In genomic region chr3:135393159-135393558, GRCh38 we compare ENCODE assay signal across 24 cellular contexts.
DNase-seq lines count a peak whose midpoint lies in the region; ATAC-seq and TF ChIP-seq lines count a peak whose summit lies in the region.
"Had no signal": no experiment of that assay in that cellular context is flagged by ENCODE, and none has a peak within 500 bp of the region (broad histone marks: within the 10 kb centered on the region; RNA-seq: fewer than 3 reads in every experiment).

No MANE protein-coding gene starts in this region.

- no peaks in the 10 kb centered on the region for H3K79me1 ChIP-seq in mesendoderm (ENCODE audit: low read length)

- H3K9me3 Mint-ChIP-seq in chondrocyte (ENCODE audit: low read depth), result peaks cover 23% of the 10 kb centered on the region

- H3K4me2 ChIP-seq in mesendoderm (ENCODE audit: low read length), result no peak overlapping the region

- H3K4ac ChIP-seq in mesendoderm (ENCODE audit: low read depth, low read length), result no peak overlapping the region

- no peak overlapping the region for H3K4me3 ChIP-seq in epithelial cell of proximal tubule (ENCODE audit: low read depth, low read length)
- H3K4me3 ChIP-seq in mesendoderm (ENCODE audit: low read length), result no peak overlapping the region
- H3K4me3 ChIP-seq: BLaER1 had no signal

- H3K27me3 Mint-ChIP-seq in chondrocyte (ENCODE audit: low read depth), result no peaks in the 10 kb centered on the region
- H3K27me3 Mint-ChIP-seq: CD4-positive, CD25-positive, alpha-beta regulatory T cell; CD8-positive, alpha-beta memory T cell had no signal

- H3K4me3 Mint-ChIP-seq in chondrocyte (ENCODE audit: unreplicated experiment), result no peak overlapping the region
- H3K4me3 Mint-ChIP-seq: CD14-positive monocyte; CD4-positive, CD25-positive, alpha-beta regulatory T cell; CD8-positive, alpha-beta memory T cell had no signal

- no peaks in the 10 kb centered on the region for H3K4me1 ChIP-seq in mesendoderm (ENCODE audit: control insufficient read depth, low read depth, low read length)
- H3K4me1 ChIP-seq: BE2C had no signal

- no peak for ATAC-seq in GM18868 (IDR thresholded peaks at IDR 0.05; ENCODE audit: unreplicated experiment)
- ATAC-seq in HG02610 (IDR thresholded peaks at IDR 0.05; ENCODE audit: unreplicated experiment), result no peak

- no peak overlapping the region for H2BK120ac ChIP-seq in mesendoderm (ENCODE audit: low read depth, low read length)

- no peaks in the 10 kb centered on the region for H3K36me3 Mint-ChIP-seq in chondrocyte (ENCODE audit: low read depth)
- H3K36me3 Mint-ChIP-seq: CD14-positive monocyte; CD4-positive, alpha-beta memory T cell; CD4-positive, CD25-positive, alpha-beta regulatory T cell; CD8-positive, alpha-beta memory T cell had no signal

- TF ChIP-seq CTCF in chondrocyte (IDR thresholded peaks at IDR 0.05) (no peak), epithelial cell of proximal tubule (conservative IDR thresholded peaks at IDR 0.05; ENCODE audit: low read depth, low read length) (peak; percentile 17)

- H3K36me3 ChIP-seq in mesendoderm (ENCODE audit: control insufficient read depth, insufficient read depth, low read length), result no peaks in the 10 kb centered on the region
- H3K36me3 ChIP-seq: BE2C, BLaER1 had no signal

- no peak overlapping the region for H3K56ac ChIP-seq in mesendoderm (ENCODE audit: low read length)

- H3K18ac ChIP-seq in mesendoderm (ENCODE audit: low read length), result no peak overlapping the region

- no peak overlapping the region for H3K9ac ChIP-seq in mesendoderm (ENCODE audit: low read length)
- H3K9ac ChIP-seq: BLaER1 had no signal

- peaks cover 18% of the 10 kb centered on the region for H3K4me1 Mint-ChIP-seq in chondrocyte (ENCODE audit: low read depth)
- H3K4me1 Mint-ChIP-seq: CD14-positive monocyte; CD4-positive, alpha-beta memory T cell; CD4-positive, CD25-positive, alpha-beta regulatory T cell; CD8-positive, alpha-beta memory T cell had no signal

- no peak for DNase-seq in chondrocyte (ENCODE audit: low spot score)
- DNase-seq in epithelial cell of proximal tubule (ENCODE audit: low read depth), result no peak
- no peak for DNase-seq in mesendoderm
- no peak for DNase-seq in epidermal melanocyte (ENCODE audit: insufficient read length, low spot score)
- no peak for DNase-seq in HuH-7.5 (ENCODE audit: low spot score)
- DNase-seq: 8988T; ACHN; BE2C; C1 segment of cervical spinal cord; CD4-positive, alpha-beta memory T cell; CD4-positive, CD25-positive, alpha-beta regulatory T cell; CD8-positive, alpha-beta memory T cell; COR-L47; DMS 273 treated with DMSO at 0.1 percent for 48 hours; DMS153; DMS53; DMS79; DND-41; EL; GDM1 had no signal

- H3K23ac ChIP-seq in mesendoderm (ENCODE audit: low read length), result no peak overlapping the region

- H3K79me2 ChIP-seq in mesendoderm (ENCODE audit: control insufficient read depth, insufficient read depth, low read length), result no peaks in the 10 kb centered on the region

- no peak overlapping the region for H4K5ac ChIP-seq in mesendoderm (ENCODE audit: low read length)

- no peaks in the 10 kb centered on the region for H3K27me3 ChIP-seq in mesendoderm (ENCODE audit: insufficient read depth, low read length, poor library complexity)
- H3K27me3 ChIP-seq: BE2C, BLaER1 had no signal

- H2AK5ac ChIP-seq in mesendoderm (ENCODE audit: low read length), result no peak overlapping the region

- no peak overlapping the region for H2BK5ac ChIP-seq in mesendoderm (ENCODE audit: low read length)

- peak overlapping the region; percentile 28 for H4K8ac ChIP-seq in mesendoderm (ENCODE audit: low read depth, low read length)

- H2BK15ac ChIP-seq in mesendoderm (replicated peaks; ENCODE audit: low read depth), result no peak overlapping the region

- no CpG with 5 or more reads among the region's 3 CpGs for WGBS in mesendoderm (ENCODE audit: extremely low coverage, insufficient coverage, low lambda C conversion rate)

- no peak overlapping the region for H3K27ac ChIP-seq in mesendoderm (ENCODE audit: low read depth, low read length)
- H3K27ac ChIP-seq: BLaER1 had no signal

- peak overlapping the region; percentile 76 for H3K27ac Mint-ChIP-seq in chondrocyte (ENCODE audit: unreplicated experiment)
- H3K27ac Mint-ChIP-seq: CD14-positive monocyte; CD4-positive, alpha-beta memory T cell; CD4-positive, CD25-positive, alpha-beta regulatory T cell; CD8-positive, alpha-beta memory T cell had no signal
